10 cellular contexts compared by ENCODE assay signal in the genomic region with DNA sequence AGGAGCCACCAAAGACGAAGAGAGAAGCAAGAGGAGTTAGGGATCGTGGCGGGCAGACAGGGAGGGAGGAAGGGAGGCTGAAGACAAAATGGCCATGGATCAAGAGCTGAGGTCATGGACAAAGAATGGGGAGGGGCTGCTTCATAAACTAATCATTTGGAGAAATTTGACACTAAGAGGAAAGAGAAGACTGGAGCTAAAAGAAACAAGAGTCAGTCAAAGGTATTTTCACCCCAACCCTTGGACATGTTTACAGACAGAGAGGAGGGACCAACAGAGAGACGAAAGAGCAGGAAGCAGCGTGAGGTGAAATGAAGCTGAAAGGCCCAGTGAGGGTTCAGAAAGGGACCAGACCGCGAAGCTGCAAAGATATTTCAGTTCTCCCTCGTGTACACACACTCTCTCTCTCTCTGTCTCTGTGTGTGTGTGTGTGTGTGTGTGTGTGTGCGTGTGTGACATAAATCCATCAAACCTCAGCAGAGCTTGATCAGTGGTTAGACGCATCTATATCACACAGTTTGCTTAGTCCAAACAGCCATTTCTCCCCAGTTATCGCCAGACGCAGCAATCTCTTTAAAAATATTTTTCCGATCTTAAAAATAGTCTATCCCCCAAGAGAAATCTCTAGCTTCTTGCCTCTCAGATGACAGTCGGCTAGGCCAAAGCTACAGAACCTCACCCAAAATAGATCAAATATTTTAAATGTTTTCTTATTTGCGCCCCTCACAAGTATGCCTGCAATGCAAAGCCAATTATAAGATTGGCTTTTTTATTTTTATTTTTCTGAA. TPM values are rescaled to one million over a fixed set of nuclear protein-coding genes. Genes with fewer than 3 reads are reported as not detected.
DNase-seq lines count a peak whose midpoint lies in the region; ATAC-seq, FAIRE-seq and TF ChIP-seq lines count a peak whose summit lies in the region.
"Had no signal": no experiment of that assay in that cellular context is flagged by ENCODE, and none has a peak within 500 bp of the region (broad histone marks: within the 10 kb centered on the region; RNA-seq: fewer than 3 reads in every experiment).

No MANE protein-coding gene starts in this region.

- H3T11ph ChIP-seq in H9 (ENCODE audit: low read length): no peak overlapping the region

- H3K4me3 Mint-ChIP-seq in H9: no peak overlapping the region

- ATAC-seq in HG03457 (IDR thresholded peaks at IDR 0.05; ENCODE audit: unreplicated experiment) (peak; percentile 70), heart left ventricle (peak; percentile 16 to 66 (median 53))

- 62 to 70% (median 66%) methylated on average over 15 of the region's 15 CpGs for WGBS in heart left ventricle, 4 donors
- no CpG with 5 or more reads among the region's 15 CpGs for WGBS in H9 (ENCODE audit: extremely low coverage, insufficient read length, low lambda C conversion rate)

- H3K27ac ChIP-seq in heart left ventricle (peak overlapping the region; percentile 52 to 86 (median 68)), WERI-Rb-1 (no peak overlapping the region), H9 (ENCODE audit: insufficient read length, low read depth, low read length) (no peak overlapping the region)
- H3K27ac ChIP-seq: 22Rv1 had no signal

- H3K4ac ChIP-seq in H9 (ENCODE audit: low read depth, low read length): no peak overlapping the region

- TF ChIP-seq POLR2A in heart left ventricle (IDR thresholded peaks at IDR 0.05): no peak

- no peak overlapping the region for H2BK12ac ChIP-seq in H9 (ENCODE audit: insufficient read length, low read depth, low read length)

- no peak overlapping the region for H3K18ac ChIP-seq in H9 (ENCODE audit: insufficient read length, low read depth, low read length)

- TF ChIP-seq CTCF in heart left ventricle (IDR thresholded peaks at IDR 0.05) (no peak), WERI-Rb-1 (IDR thresholded peaks at IDR 0.05; ENCODE audit: low read depth, low read length) (no peak), H9 (conservative IDR thresholded peaks at IDR 0.05) (no peak)

- no peak overlapping the region for H2BK5ac ChIP-seq in H9 (ENCODE audit: insufficient read length, low read length)

- H4K8ac ChIP-seq in H9 (replicated peaks; ENCODE audit: insufficient read length, low read depth, low read length): no peak overlapping the region

- H2AFZ ChIP-seq in H9 (ENCODE audit: low read length): no peak overlapping the region

- H3K27me3 Mint-ChIP-seq in H9 (ENCODE audit: low read depth): peaks cover 2% of the 10 kb centered on the region

- no peak overlapping the region for H2BK15ac ChIP-seq in H9 (ENCODE audit: low read depth, low read length)

- intact Hi-C loops in heart left ventricle (cut with DNase I): loop anchor here in 1 of 10 donors (10.0 kb wide), 1 partner anchor 138 kb away; no protein-coding TSS in a partner anchor

- H4K5ac ChIP-seq in H9 (ENCODE audit: insufficient read length, low read depth, low read length): no peak overlapping the region

- H3K4me3 ChIP-seq in heart left ventricle (peak overlapping the region in 1 of 12 donors; percentile 2), WERI-Rb-1 (ENCODE audit: low read depth, low read length) (no peak overlapping the region)

- H4K91ac ChIP-seq in H9 (ENCODE audit: insufficient read length, low read depth, low read length): no peak overlapping the region

- no peak overlapping the region for H3K9ac ChIP-seq in H9 (ENCODE audit: extremely low read depth, insufficient read length, low read length)

- H3K9me3 ChIP-seq in heart left ventricle (no peaks in the 10 kb centered on the region), WERI-Rb-1 (ENCODE audit: severe bottlenecking) (no peaks in the 10 kb centered on the region), H9 (ENCODE audit: control insufficient read depth, low read depth, low read length) (no peaks in the 10 kb centered on the region)

- H2AK5ac ChIP-seq in H9 (ENCODE audit: insufficient read length, low read length): no peak overlapping the region

- H3K4me2 ChIP-seq in H9 (ENCODE audit: insufficient read depth, insufficient read length, low read length): no peak overlapping the region

- H3K79me1 ChIP-seq in H9 (ENCODE audit: insufficient read depth, low read depth, low read length, poor library complexity, severe bottlenecking): no peaks in the 10 kb centered on the region

- FAIRE-seq in urothelium cell line (lab: Jason Lieb, UNC): no peak

- no peak overlapping the region for H2BK120ac ChIP-seq in H9 (ENCODE audit: low read depth, low read length, poor library complexity, severe bottlenecking)

- H3K9me3 Mint-ChIP-seq in H9: no peaks in the 10 kb centered on the region

- H3K14ac ChIP-seq in H9 (ENCODE audit: insufficient read depth, low read length): no peak overlapping the region

- no peak overlapping the region for H2BK20ac ChIP-seq in H9 (ENCODE audit: low read depth, low read length, poor library complexity, severe bottlenecking)

- H4K20me1 ChIP-seq in H9 (ENCODE audit: control insufficient read depth, insufficient read depth, insufficient read length): no peaks in the 10 kb centered on the region

- H3K36me3 ChIP-seq in heart left ventricle (no peaks in the 10 kb centered on the region), WERI-Rb-1 (no peaks in the 10 kb centered on the region)

- H3K56ac ChIP-seq in H9 (ENCODE audit: insufficient read length, low read depth, low read length): no peak overlapping the region

- H3K79me2 ChIP-seq in H9 (ENCODE audit: insufficient read depth, low read length): no peaks in the 10 kb centered on the region

- no peaks in the 10 kb centered on the region for H3K27me3 ChIP-seq in heart left ventricle
- no peaks in the 10 kb centered on the region for H3K27me3 ChIP-seq in WERI-Rb-1 (ENCODE audit: insufficient read depth, low read depth, severe bottlenecking)
- no peaks in the 10 kb centered on the region for H3K27me3 ChIP-seq in H9 (ENCODE audit: insufficient read depth, low read length)

- H3K23ac ChIP-seq in H9 (ENCODE audit: insufficient read length, low read depth, low read length): no peak overlapping the region

- DNase-seq in DMS53 (lab: John Stamatoyannopoulos, UW) (peak; percentile 20), DMS53 treated with DMSO at 0.1 percent for 48 hours (lab: John Stamatoyannopoulos, UW; ENCODE audit: unreplicated experiment) (no peak), heart left ventricle (peak in 2 of 5 donors; percentile 29 to 36), urothelium cell line (ENCODE audit: low spot score) (peak; percentile 23), NCI-H146 (lab: John Stamatoyannopoulos, UW) (no peak), WERI-Rb-1 (no peak), H9 (no peak)
- DNase-seq: NCI-H2107 had no signal

- no peak overlapping the region for H3K27ac Mint-ChIP-seq in H9

- H3K4me1 ChIP-seq in heart left ventricle (peaks cover 0 to 30% (median 2%) of the 10 kb centered on the region in 12 donors), H9 (ENCODE audit: insufficient read depth, low read length) (no peaks in the 10 kb centered on the region)

- no peaks in the 10 kb centered on the region for H3K36me3 Mint-ChIP-seq in H9 (ENCODE audit: insufficient read depth in 1 of 3, low read depth in 3 of 3)

- peaks cover 12 to 13% of the 10 kb centered on the region in 2 experiments for H3K4me1 Mint-ChIP-seq in H9

- H3K23me2 ChIP-seq in H9 (ENCODE audit: insufficient read length, low read depth, low read length, poor library complexity, severe bottlenecking): no peaks in the 10 kb centered on the region

RNA-seq across cellular contexts. Expression of a gene that starts 12.5 kb away (rescaled TPM):
- total RNA-seq in heart left ventricle: 100 to 1,000 TPM in 8 of 9 donors, 10 to 100 TPM in 1; 89.6 to 186 (median 130) TPM
- polyA plus RNA-seq in heart left ventricle: 100 to 1,000 TPM in 1 of 2 donors, 10 to 100 TPM in 1; 95.1 to 104 TPM
- 107 and 118 TPM in 2 replicates for total RNA-seq in H9 (2021)

Comparison
In these comparisons a context has a peak if more than half of its experiments do, and no peak if none do; other contexts are left out.
1. DNase-seq: peak in DMS53 (single experiment) and urothelium cell line (single experiment); none in DMS53 treated with DMSO at 0.1 percent for 48 hours (single experiment), NCI-H146 (single experiment), WERI-Rb-1 (single experiment) and H9 (single experiment).
2. H3K27ac ChIP-seq: peak in heart left ventricle (12 of 12); none in WERI-Rb-1 (single experiment) and H9 (single experiment).